ENCODE assay signal across 8 cellular contexts in genomic region chr6:53544050-53544499, GRCh38. TPM values are rescaled to one million over a fixed set of nuclear protein-coding genes. Genes with fewer than 3 reads are reported as not detected.
A peak's percentile ranks its signal among the peaks of the same experiment; 100 is the strongest.
DNase-seq lines count a peak whose midpoint lies in the region; ATAC-seq, FAIRE-seq and TF ChIP-seq lines count a peak whose summit lies in the region.

No MANE protein-coding gene starts in this region.

- no peaks in the 10 kb centered on the region for H3K27me3 ChIP-seq in K562 (ENCODE audit: control insufficient read depth in 2 of 2, insufficient read depth in 2 of 2, low read length in 2 of 2)
- H3K27me3 ChIP-seq in transverse colon, result no peaks in the 10 kb centered on the region

- H3K27ac ChIP-seq in K562 (ENCODE audit: extremely low read depth, low read depth, low read length), result peak overlapping the region; percentile 88
- peak overlapping the region; percentile 97 to 100 (median 98) for H3K27ac ChIP-seq in transverse colon

- peaks cover 4% of the 10 kb centered on the region; the same call in 1 of the 2 replicates for H4K20me1 ChIP-seq in K562 (replicated peaks; ENCODE audit: control insufficient read depth, insufficient read depth, low read length)

- H3K79me2 ChIP-seq in K562 (ENCODE audit: control insufficient read depth, insufficient read depth, low read length), result peaks cover 24% of the 10 kb centered on the region

- H3K9me1 ChIP-seq in K562 (ENCODE audit: control insufficient read depth, insufficient read depth, low read length), result no peaks in the 10 kb centered on the region

- peak overlapping the region; percentile 82 to 98 for H3K9ac ChIP-seq in K562 (ENCODE audit: insufficient read depth in 1 of 2, low read depth in 2 of 2, low read length in 2 of 2)

- no peak for FAIRE-seq in K562 (lab: Jason Lieb, UNC)

- H3K36me3 ChIP-seq in K562 (ENCODE audit: control insufficient read depth, insufficient read depth, low read length) (no peaks in the 10 kb centered on the region), transverse colon (no peaks in the 10 kb centered on the region)

- peak overlapping the region; percentile 90 for H3K4me2 ChIP-seq in K562 (ENCODE audit: insufficient read depth, low read length)

- DNase-seq in ELR (ENCODE audit: low read depth) (peak; percentile 41), NAMALWA (ENCODE audit: low spot score) (peak; percentile 46), K562 (ENCODE audit: extremely low read depth in 1 of 4, low spot score in 3 of 4) (peak in 1 of 4 experiments; percentile 24), lower leg skin (ENCODE audit: low spot score in 2 of 2) (peak in 1 of 2 donors; percentile 87), transverse colon (no peak), COLO829 (ENCODE audit: low spot score) (no peak), NCI-H446 treated with DMSO at 0.1 percent for 48 hours (lab: John Stamatoyannopoulos, UW) (no peak)

- H3K4me1 ChIP-seq in K562 (replicated peaks in 1 of 2; ENCODE audit: control insufficient read depth in 2 of 2, insufficient read depth in 2 of 2, low read length in 2 of 2), result peaks cover 25 to 46% of the 10 kb centered on the region in 2 experiments
- peaks cover 0 to 65% (median 21%) of the 10 kb centered on the region in 4 donors for H3K4me1 ChIP-seq in transverse colon

- POLR2A ChIA-PET in K562 (lab: Yijun Ruan, JAX), result interaction anchor here (0.9 kb wide), 1 partner anchor 9 kb away, joined by 3 read pairs; no protein-coding TSS in a partner anchor

- H3K4me3 ChIP-seq in K562 (peak overlapping the region; percentile 77), lower leg skin (ENCODE audit: low read depth, poor library complexity, severe bottlenecking) (peak overlapping the region; percentile 69), transverse colon (peak overlapping the region; percentile 59 to 95 (median 75))

- TF ChIP-seq EP300 in K562 (IDR thresholded peaks at IDR 0.05; ENCODE audit: low read length), result no peak
- no peak for TF ChIP-seq EP300 in transverse colon (IDR thresholded peaks at IDR 0.05; ENCODE audit: low read depth)

- under 1% methylated on average over 25 of the region's 33 CpGs for WGBS in K562 (ENCODE audit: insufficient coverage, low coverage, missing lambda C conversion rate)
- 0 to 1% methylated on average over 33 of the region's 33 CpGs for WGBS in lower leg skin, 2 donors
- WGBS in transverse colon (ENCODE audit: low coverage in 1 of 2), 2 donors, result 0% methylated on average over 7 to 33 of the region's 33 CpGs

- ATAC-seq in K562 (peak; percentile 2; the same call in 2 of the 3 replicates), GM21390 (IDR thresholded peaks at IDR 0.05; ENCODE audit: unreplicated experiment) (no peak)

- no TSS peak for BruUV-seq in K562 (replicated peaks; lab: Mats Ljungman, UMichigan)

- no peak for TF ChIP-seq CTCF in K562 (IDR thresholded peaks at IDR 0.05 in 2 of 3, conservative IDR thresholded peaks at IDR 0.05 in 1 of 3; ENCODE audit: insufficient read depth in 2 of 3, low read depth in 1 of 3, low read length in 3 of 3)
- no peak for TF ChIP-seq CTCF in lower leg skin (IDR thresholded peaks at IDR 0.05)
- TF ChIP-seq CTCF in transverse colon (IDR thresholded peaks at IDR 0.05), result no peak

- TF ChIP-seq POLR2A in K562 (conservative IDR thresholded peaks at IDR 0.05) (no peak), lower leg skin (IDR thresholded peaks at IDR 0.05) (no peak), transverse colon (IDR thresholded peaks at IDR 0.05) (no peak)

- TF ChIP-seq RAD21 in K562 (CRISPR knock-in tag; conservative IDR thresholded peaks at IDR 0.05 in 1 of 2, IDR thresholded peaks at IDR 0.05 in 1 of 2), result no peak

- H2AFZ ChIP-seq in K562 (ENCODE audit: low read depth, low read length), result peak overlapping the region; percentile 95

- H3K9me3 ChIP-seq in K562 (replicated peaks; ENCODE audit: control insufficient read depth, insufficient read depth, low read depth, low read length), result no peaks in the 10 kb centered on the region
- H3K9me3 ChIP-seq in transverse colon, result no peaks in the 10 kb centered on the region

- in situ Hi-C loops in K562 (cut with MboI), result no loop called here
- in situ Hi-C loops in transverse colon (cut with MboI; ENCODE audit: low pct_ligation_motif_present in 1 of 4, low pct_unique_long_range_greater_than_20kb in 1 of 4, low sequenced_read_pairs in 3 of 4), result loop anchor here in 2 of 4 donors (25.0 kb wide), 2 partner anchors 93 to 118 kb away; partner anchors contain the start of gene KLHL31 (in 1 of the 2)

- CTCF ChIA-PET in K562 (lab: Yijun Ruan, JAX; ENCODE audit: low intra/inter-chr PET ratio), result interaction anchor here (0.6 to 3.8 kb wide), 3 partner anchors 48 to 135 kb away, joined by 3 to 23 read pairs (median 4); no protein-coding TSS in a partner anchor

- intact Hi-C loops in K562 (cut with micrococcal nuclease) (loop anchor here (1.0 to 10.0 kb wide), 2 partner anchors 107 to 189 kb away; no protein-coding TSS in a partner anchor), lower leg skin (cut with DNase I; ENCODE audit: low total_unique reads) (no loop called here), transverse colon (cut with DNase I; ENCODE audit: low total_unique reads) (loop anchor here (2.0 kb wide), 1 partner anchor 107 kb away; no protein-coding TSS in a partner anchor)

TF ChIP-seq in K562, 482 proteins besides CTCF, POLR2A, EP300 and RAD21:
- TF ChIP-seq NKRF (IDR thresholded peaks at IDR 0.05; ENCODE audit: borderline replicate concordance) (peak; percentile 51; the same call in 1 of the 2 replicates), SRSF9 (IDR thresholded peaks at IDR 0.05; ENCODE audit: borderline replicate concordance, low read depth, low read length) (no peak)
TF ChIP-seq in K562: peak in this region for 1.

RNA-seq across cellular contexts. Expression of gene GCLC, which starts 0.8 kb away (rescaled TPM):
- 8.9 and 27.4 TPM in 2 replicates for total RNA-seq in K562 (2011; cell fraction: chromatin; rRNA removed; ENCODE audit: low replicate concordance)
- 6.2 and 7.4 TPM in 2 replicates for total RNA-seq in K562 (2011; cell fraction: nucleolus; rRNA removed)
- 9.5 and 22.1 TPM in 2 replicates for total RNA-seq in K562 (2011; cell fraction: nucleoplasm; rRNA removed)
- total RNA-seq in K562 (2014; rRNA removed) (7.0 and 9.3 TPM in 2 replicates), K562 (2014; rRNA removed; fragmentation: Illumina TruSeq; extraction: Trizol) (13.3 and 13.8 TPM in 2 replicates), K562 (2015; rRNA removed; fragmentation: Illumina TruSeq; extraction: Trizol) (11.5 and 12.1 TPM in 2 replicates), K562 (2021) (13.9 and 15.1 TPM in 2 replicates), lower leg skin (10 to 100 TPM; 29.2 to 34.1 (median 30.2) TPM), transverse colon (100 to 1,000 TPM in 1 of 4 donors, 10 to 100 TPM in 3; 35.2 to 146 (median 64.1) TPM)
- polyA plus RNA-seq in K562 (2011; rRNA removed) (9.1 and 9.4 TPM in 2 replicates), K562 (2014; fragmentation: Illumina TruSeq; extraction: Trizol) (13.5 and 20.0 TPM in 2 replicates), K562 (2014; fragmentation: Nextera tagmentation; extraction: Ambion mirVana) (1 to 10 TPM; 3.9 to 5.1 TPM), K562 (2014; rRNA removed) (4.8 and 9.4 TPM in 2 replicates)
- 3.2 and 6.5 TPM in 2 replicates for polyA plus RNA-seq in K562 (2011; cell fraction: cytosol; rRNA removed)
- 8.8 and 15.1 TPM in 2 replicates for polyA plus RNA-seq in K562 (2011; cell fraction: nucleus; rRNA removed)
- polyA plus RNA-seq in K562 (2012), result 8.9 and 14.6 TPM in 2 replicates
- 20.4 and 25.0 TPM in 2 replicates for polyA minus RNA-seq in K562 (2011; rRNA and poly(A)+ RNA removed)
- 5.5 and 13.0 TPM in 2 replicates for polyA minus RNA-seq in K562 (2011; cell fraction: cytosol; rRNA and poly(A)+ RNA removed)
- 5.1 and 13.1 TPM in 2 replicates for polyA minus RNA-seq in K562 (2011; cell fraction: nucleus; rRNA and poly(A)+ RNA removed)

Comparison
In these comparisons a context has a peak if more than half of its experiments do, and no peak if none do; other contexts are left out.
1. DNase-seq: peak in ELR (single experiment) and NAMALWA (single experiment); none in transverse colon (single experiment), COLO829 (single experiment) and NCI-H446 treated with DMSO at 0.1 percent for 48 hours (single experiment).
2. Peak in every context shown above with its lines, with median percentiles within 50 percentile points of each other: H3K4me3 ChIP-seq.